In genomic region chr10:32015386-32015785, GRCh38 we compare ENCODE assay signal across 26 cellular contexts. TPM values are rescaled to one million over a fixed set of nuclear protein-coding genes. Genes with fewer than 3 reads are reported as not detected.
A peak's percentile ranks its signal among the peaks of the same experiment; 100 is the strongest.
DNase-seq lines count a peak whose midpoint lies in the region; ATAC-seq and TF ChIP-seq lines count a peak whose summit lies in the region.
"Had no signal": no experiment of that assay in that cellular context is flagged by ENCODE, and none has a peak within 500 bp of the region (broad histone marks: within the 10 kb centered on the region; RNA-seq: fewer than 3 reads in every experiment).

No MANE protein-coding gene starts in this region.

- H3K27me3 ChIP-seq in uterus: no peaks in the 10 kb centered on the region
- H3K27me3 ChIP-seq: BLaER1 had no signal

- H3K27ac ChIP-seq in uterus: no peak overlapping the region
- H3K27ac ChIP-seq: BLaER1, SK-N-MC had no signal

- no peak for TF ChIP-seq POLR2A in uterus (IDR thresholded peaks at IDR 0.05)

- H3K4me3 Mint-ChIP-seq in activated CD4-positive, alpha-beta T cell treated with anti-CD3 and anti-CD28 coated beads, Interleukin-2, amount 10 ng/mL, durations not matched to agents 7 days and 5 days: no peak overlapping the region
- no peak overlapping the region for H3K4me3 Mint-ChIP-seq in activated naive CD8-positive, alpha-beta T cell treated with anti-CD3 and anti-CD28 coated beads, Interleukin-2, amount 50 U/mL, for 24 hours
- H3K4me3 Mint-ChIP-seq in activated naive CD8-positive, alpha-beta T cell treated with anti-CD3 and anti-CD28 coated beads for 36 hours: no peak overlapping the region
- no peak overlapping the region for H3K4me3 Mint-ChIP-seq in chondrocyte (ENCODE audit: unreplicated experiment)
- H3K4me3 Mint-ChIP-seq in stimulated activated effector memory CD8-positive, alpha-beta T cell treated with anti-CD3 and anti-CD28 coated beads, Interleukin-12 subunit alpha, Interleukin-12 subunit beta, amount 100 ng/mL, for 72 hours: no peak overlapping the region
- H3K4me3 Mint-ChIP-seq: CD4-positive, alpha-beta memory T cell had no signal

- H3K27me3 Mint-ChIP-seq in activated CD4-positive, alpha-beta T cell treated with anti-CD3 and anti-CD28 coated beads, Interleukin-2, amount 10 ng/mL, durations not matched to agents 7 days and 5 days: no peaks in the 10 kb centered on the region
- H3K27me3 Mint-ChIP-seq in activated naive CD8-positive, alpha-beta T cell treated with anti-CD3 and anti-CD28 coated beads, Interleukin-2, amount 50 U/mL, for 24 hours: no peaks in the 10 kb centered on the region
- no peaks in the 10 kb centered on the region for H3K27me3 Mint-ChIP-seq in activated naive CD8-positive, alpha-beta T cell treated with anti-CD3 and anti-CD28 coated beads for 36 hours
- H3K27me3 Mint-ChIP-seq in chondrocyte (ENCODE audit: low read depth): no peaks in the 10 kb centered on the region
- H3K27me3 Mint-ChIP-seq: CD4-positive, alpha-beta memory T cell had no signal

- H3K9me3 ChIP-seq in uterus: no peaks in the 10 kb centered on the region
- H3K9me3 ChIP-seq: BLaER1 had no signal

- intact Hi-C loops in uterus (cut with DNase I; ENCODE audit: low total_unique reads): no loop called here

- peaks cover 0 to 3% of the 10 kb centered on the region in 2 donors for H3K36me3 ChIP-seq in uterus

- H3K36me3 Mint-ChIP-seq in activated CD4-positive, alpha-beta T cell treated with anti-CD3 and anti-CD28 coated beads, Interleukin-2, amount 10 ng/mL, durations not matched to agents 7 days and 5 days (ENCODE audit: low read depth): peaks cover 60% of the 10 kb centered on the region
- H3K36me3 Mint-ChIP-seq in activated naive CD8-positive, alpha-beta T cell treated with anti-CD3 and anti-CD28 coated beads, Interleukin-2, amount 50 U/mL, for 24 hours (ENCODE audit: low read depth): peaks cover 54% of the 10 kb centered on the region
- H3K36me3 Mint-ChIP-seq in activated naive CD8-positive, alpha-beta T cell treated with anti-CD3 and anti-CD28 coated beads for 36 hours: peaks cover 20% of the 10 kb centered on the region
- H3K36me3 Mint-ChIP-seq in chondrocyte (ENCODE audit: low read depth): peaks cover 34% of the 10 kb centered on the region
- H3K36me3 Mint-ChIP-seq in stimulated activated effector memory CD8-positive, alpha-beta T cell treated with anti-CD3 and anti-CD28 coated beads, Interleukin-12 subunit alpha, Interleukin-12 subunit beta, amount 100 ng/mL, for 72 hours: peaks cover 100% of the 10 kb centered on the region

- H3K4me1 ChIP-seq in uterus: no peaks in the 10 kb centered on the region
- H3K4me1 ChIP-seq: BLaER1 had no signal

- no peak overlapping the region for H3K4me3 ChIP-seq in uterus
- H3K4me3 ChIP-seq: BLaER1, SK-N-MC had no signal

- H3K4me1 Mint-ChIP-seq in activated CD4-positive, alpha-beta T cell treated with anti-CD3 and anti-CD28 coated beads, Interleukin-2, amount 10 ng/mL, durations not matched to agents 7 days and 5 days: no peaks in the 10 kb centered on the region
- H3K4me1 Mint-ChIP-seq in activated naive CD8-positive, alpha-beta T cell treated with anti-CD3 and anti-CD28 coated beads, Interleukin-2, amount 50 U/mL, for 24 hours: no peaks in the 10 kb centered on the region
- H3K4me1 Mint-ChIP-seq in activated naive CD8-positive, alpha-beta T cell treated with anti-CD3 and anti-CD28 coated beads for 36 hours: peaks cover 1% of the 10 kb centered on the region
- no peaks in the 10 kb centered on the region for H3K4me1 Mint-ChIP-seq in chondrocyte (ENCODE audit: low read depth)
- H3K4me1 Mint-ChIP-seq in stimulated activated effector memory CD8-positive, alpha-beta T cell treated with anti-CD3 and anti-CD28 coated beads, Interleukin-12 subunit alpha, Interleukin-12 subunit beta, amount 100 ng/mL, for 72 hours: no peaks in the 10 kb centered on the region

- H3K27ac Mint-ChIP-seq in activated CD4-positive, alpha-beta T cell treated with anti-CD3 and anti-CD28 coated beads, Interleukin-2, amount 10 ng/mL, durations not matched to agents 7 days and 5 days: peak overlapping the region; percentile 4
- H3K27ac Mint-ChIP-seq in activated naive CD8-positive, alpha-beta T cell treated with anti-CD3 and anti-CD28 coated beads, Interleukin-2, amount 50 U/mL, for 24 hours: peak overlapping the region; percentile 35
- H3K27ac Mint-ChIP-seq in activated naive CD8-positive, alpha-beta T cell treated with anti-CD3 and anti-CD28 coated beads for 36 hours: no peak overlapping the region
- H3K27ac Mint-ChIP-seq in chondrocyte (ENCODE audit: unreplicated experiment): peak overlapping the region; percentile 37
- H3K27ac Mint-ChIP-seq in stimulated activated effector memory CD8-positive, alpha-beta T cell treated with anti-CD3 and anti-CD28 coated beads, Interleukin-12 subunit alpha, Interleukin-12 subunit beta, amount 100 ng/mL, for 72 hours: peak overlapping the region; percentile 23

- DNase-seq in activated CD4-positive, alpha-beta T cell treated with anti-CD3 and anti-CD28 coated beads, Interleukin-2, amount 10 ng/mL, durations not matched to agents 7 days and 5 days: no peak
- DNase-seq in activated CD4-positive, alpha-beta T cell treated with anti-CD3 and anti-CD28 coated beads, Interleukin-2, amount 50 U/mL, for 48 hours: no peak
- no peak for DNase-seq in activated naive CD8-positive, alpha-beta T cell treated with anti-CD3 and anti-CD28 coated beads, Interleukin-2, amount 50 U/mL, for 24 hours
- DNase-seq in activated naive CD8-positive, alpha-beta T cell treated with anti-CD3 and anti-CD28 coated beads for 36 hours: no peak
- DNase-seq in chondrocyte (ENCODE audit: low spot score): no peak
- DNase-seq in stimulated activated effector memory CD8-positive, alpha-beta T cell treated with anti-CD3 and anti-CD28 coated beads, Interleukin-12 subunit alpha, Interleukin-12 subunit beta, amount 100 ng/mL, for 72 hours (ENCODE audit: low spot score in 2 of 2): no peak
- no peak for DNase-seq in uterus
- DNase-seq: 8988T; CD4-positive, alpha-beta memory T cell; DMS 273 treated with DMSO at 0.1 percent for 48 hours; DMS79; EL; GDM1; KBM-7; MV-4-11; NCI-H1105; NCI-H1436 treated with DMSO at 0.1 percent for 48 hours; NCI-H187 treated with DMSO at 0.1 percent for 48 hours; NCI-H2107; NCI-H524; NCI-H774; SIG-M5 had no signal

- TF ChIP-seq CTCF in chondrocyte (IDR thresholded peaks at IDR 0.05) (no peak), uterus (IDR thresholded peaks at IDR 0.05) (no peak)

- CTCF ChIA-PET in activated CD4-positive, alpha-beta T cell treated with anti-CD3 and anti-CD28 coated beads, Interleukin-2, amount 10 ng/mL, durations not matched to agents 7 days and 5 days (lab: Charles Lee): interaction anchor here (0.6 to 0.8 kb wide), 2 partner anchors 15 to 34 kb away, joined by 3 to 6 read pairs; no protein-coding TSS in a partner anchor

- POLR2A ChIA-PET in activated CD4-positive, alpha-beta T cell treated with anti-CD3 and anti-CD28 coated beads, Interleukin-2, amount 10 ng/mL, durations not matched to agents 7 days and 5 days (lab: Charles Lee): no interaction called here

- no peaks in the 10 kb centered on the region for H3K9me3 Mint-ChIP-seq in activated CD4-positive, alpha-beta T cell treated with anti-CD3 and anti-CD28 coated beads, Interleukin-2, amount 10 ng/mL, durations not matched to agents 7 days and 5 days
- H3K9me3 Mint-ChIP-seq in activated naive CD8-positive, alpha-beta T cell treated with anti-CD3 and anti-CD28 coated beads, Interleukin-2, amount 50 U/mL, for 24 hours: no peaks in the 10 kb centered on the region
- H3K9me3 Mint-ChIP-seq in activated naive CD8-positive, alpha-beta T cell treated with anti-CD3 and anti-CD28 coated beads for 36 hours: no peaks in the 10 kb centered on the region
- no peaks in the 10 kb centered on the region for H3K9me3 Mint-ChIP-seq in chondrocyte (ENCODE audit: low read depth)
- H3K9me3 Mint-ChIP-seq in stimulated activated effector memory CD8-positive, alpha-beta T cell treated with anti-CD3 and anti-CD28 coated beads, Interleukin-12 subunit alpha, Interleukin-12 subunit beta, amount 100 ng/mL, for 72 hours: no peaks in the 10 kb centered on the region
- H3K9me3 Mint-ChIP-seq: CD4-positive, alpha-beta memory T cell had no signal

- no peak for ATAC-seq in activated naive CD8-positive, alpha-beta T cell treated with anti-CD3 and anti-CD28 coated beads, Interleukin-2, amount 50 U/mL, for 24 hours
- ATAC-seq in stimulated activated effector memory CD8-positive, alpha-beta T cell treated with anti-CD3 and anti-CD28 coated beads, Interleukin-12 subunit alpha, Interleukin-12 subunit beta, amount 100 ng/mL, for 72 hours: no peak
- ATAC-seq in HG03108 (IDR thresholded peaks at IDR 0.05; ENCODE audit: unreplicated experiment): no peak
- ATAC-seq: HCT116 had no signal

RNA-seq across cellular contexts. Expression of gene KIF5B, which starts 40.8 kb away (rescaled TPM):
- 10 to 100 TPM; 61.3 to 62.4 TPM for total RNA-seq in activated CD4-positive, alpha-beta T cell treated with anti-CD3 and anti-CD28 coated beads, Interleukin-2, amount 10 ng/mL, durations not matched to agents 7 days and 5 days
- total RNA-seq in activated naive CD8-positive, alpha-beta T cell treated with anti-CD3 and anti-CD28 coated beads for 36 hours: 10 to 100 TPM; 72.9 to 73.7 TPM
- total RNA-seq in chondrocyte: 134 to 147 TPM (median 146 TPM) in 3 replicates
- 100 to 1,000 TPM in 3 of 4 donors, 10 to 100 TPM in 1; 84.0 to 156 (median 106) TPM for total RNA-seq in uterus
